ENCODE assay signal across 8 cellular contexts in genomic region chr19:3285647-3286176, GRCh38.
DNase-seq lines count a peak whose midpoint lies in the region; ATAC-seq, FAIRE-seq and TF ChIP-seq lines count a peak whose summit lies in the region.

No MANE protein-coding gene starts in this region.

- no peaks in the 10 kb centered on the region for H3K4me1 ChIP-seq in colonic mucosa
- peaks cover 7% of the 10 kb centered on the region in 2 donors for H3K4me1 ChIP-seq in small intestine (ENCODE audit: control insufficient read depth in 2 of 2, insufficient read depth in 1 of 2, low read depth in 1 of 2, low read length in 1 of 2)

- H3K9ac ChIP-seq in colonic mucosa (ENCODE audit: low read depth in 2 of 2, low read length in 2 of 2) = no peak overlapping the region

- DNase-seq in BJ (ENCODE audit: low read depth) = no peak
- peak; percentile 85 for DNase-seq in NCI-H774 (lab: John Stamatoyannopoulos, UW)
- no peak for DNase-seq in colonic mucosa
- DNase-seq in naive thymus-derived CD8-positive, alpha-beta T cell = peak; percentile 21 to 75 (median 53)
- no peak for DNase-seq in GM19239 (ENCODE audit: insufficient read length, low spot score)
- DNase-seq in cerebellum (ENCODE audit: low spot score) = no peak
- no peak for DNase-seq in small intestine
- no peak for DNase-seq in NCI-H748 treated with DMSO at 0.1 percent for 48 hours (lab: John Stamatoyannopoulos, UW)

- H3K4me3 Mint-ChIP-seq in naive thymus-derived CD8-positive, alpha-beta T cell = peak overlapping the region in 3 of 10 donors; percentile 38 to 63 (median 55)

- H3K36me3 ChIP-seq in BJ (ENCODE audit: control insufficient read depth, insufficient read depth, low read length) (no peaks in the 10 kb centered on the region), colonic mucosa (no peaks in the 10 kb centered on the region), small intestine (ENCODE audit: control insufficient read depth in 2 of 2, insufficient read depth in 2 of 2, low read length in 2 of 2) (no peaks in the 10 kb centered on the region)

- FAIRE-seq in GM19239 (lab: Jason Lieb, UNC) = no peak
- FAIRE-seq in small intestine (lab: Jason Lieb, UNC) = no peak

- H3K27me3 ChIP-seq in BJ (ENCODE audit: control insufficient read depth, insufficient read depth, low read length) (peaks cover 8% of the 10 kb centered on the region), colonic mucosa (no peaks in the 10 kb centered on the region), small intestine (ENCODE audit: control insufficient read depth in 2 of 2, insufficient read depth in 2 of 2, low read length in 2 of 2) (no peaks in the 10 kb centered on the region)

- H3K4me1 Mint-ChIP-seq in naive thymus-derived CD8-positive, alpha-beta T cell = peaks cover 3 to 18% (median 12%) of the 10 kb centered on the region in 4 donors

- H3K4me3 ChIP-seq in BJ (ENCODE audit: low read depth, low read length) (peak overlapping the region; percentile 11; the same call in 1 of the 2 replicates), colonic mucosa (peak overlapping the region; percentile 28), small intestine (ENCODE audit: low read depth in 1 of 2, low read length in 2 of 2) (no peak overlapping the region)

- no peaks in the 10 kb centered on the region for H3K36me3 Mint-ChIP-seq in naive thymus-derived CD8-positive, alpha-beta T cell

- H3K27ac Mint-ChIP-seq in naive thymus-derived CD8-positive, alpha-beta T cell = no peak overlapping the region

- ATAC-seq in naive thymus-derived CD8-positive, alpha-beta T cell = peak; percentile 38 to 43

- WGBS in small intestine, 3 donors = 5 to 7% (median 5%) methylated on average over 33 to 40 of the region's 40 CpGs

- H3K27ac ChIP-seq in colonic mucosa = no peak overlapping the region
- H3K27ac ChIP-seq in small intestine (ENCODE audit: low read depth in 1 of 2, low read length in 1 of 2) = no peak overlapping the region

- CTCF ChIA-PET in BJ (lab: Yijun Ruan, JAX) = no interaction called here

- TF ChIP-seq CTCF in BJ (IDR thresholded peaks at IDR 0.05; ENCODE audit: insufficient read depth, low read depth, low read length) (no peak), colonic mucosa (IDR thresholded peaks at IDR 0.05) (no peak)

- intact Hi-C loops in colonic mucosa (cut with DNase I) = no loop called here

- POLR2A ChIA-PET in BJ (lab: Charles Lee) = no interaction called here
- POLR2A ChIA-PET in naive thymus-derived CD8-positive, alpha-beta T cell (lab: Charles Lee) = interaction anchor here (2.0 kb wide), 1 partner anchor 10 kb away, joined by 10 read pairs; no protein-coding TSS in a partner anchor

- H3K27me3 Mint-ChIP-seq in naive thymus-derived CD8-positive, alpha-beta T cell = peaks cover 0 to 15% (median 12%) of the 10 kb centered on the region in 5 donors

- H3K9me3 ChIP-seq in colonic mucosa = no peaks in the 10 kb centered on the region
- no peaks in the 10 kb centered on the region for H3K9me3 ChIP-seq in small intestine (ENCODE audit: control insufficient read depth, low read depth)

- H3K9me3 Mint-ChIP-seq in naive thymus-derived CD8-positive, alpha-beta T cell = peaks cover 0 to 2% (median 0%) of the 10 kb centered on the region in 9 donors

Comparison
In these comparisons a context has a peak if more than half of its experiments do, and no peak if none do; other contexts are left out.
1. DNase-seq: peak in NCI-H774 (single experiment) and naive thymus-derived CD8-positive, alpha-beta T cell (10 of 10); none in BJ (single experiment), colonic mucosa (single experiment), GM19239 (single experiment), cerebellum (single experiment), small intestine (single experiment) and NCI-H748 treated with DMSO at 0.1 percent for 48 hours (single experiment).
2. H3K4me3 ChIP-seq: peak in BJ (single experiment) and colonic mucosa (single experiment); none in small intestine (0 of 2).